Comparison of ENCODE assay signal across 1 cellular context in genomic region chr1:40944841-40945430, GRCh38.
TF ChIP-seq lines count a peak whose summit lies in the region.

No MANE protein-coding gene starts in this region.

TF ChIP-seq in HepG2, 621 proteins besides CTCF, POLR2A, EP300 and RAD21 (continued from another document and continues in another):
- TF ChIP-seq RERE (CRISPR knock-in tag; IDR thresholded peaks at IDR 0.05; ENCODE audit: low read depth) (no peak), SMYD3 (CRISPR knock-in tag; IDR thresholded peaks at IDR 0.05) (no peak), ZSCAN22 (CRISPR knock-in tag; IDR thresholded peaks at IDR 0.05) (no peak), ZNF792 (CRISPR knock-in tag; IDR thresholded peaks at IDR 0.05) (peak; percentile 34; the same call in 1 of the 2 replicates), ZNF614 (CRISPR knock-in tag; IDR thresholded peaks at IDR 0.05; ENCODE audit: borderline replicate concordance) (0 out of 2 replicates have a peak, but pooled peaks have one; percentile 36), ATF3 (CRISPR knock-in tag; IDR thresholded peaks at IDR 0.05) (no peak), ZNF484 (CRISPR knock-in tag; IDR thresholded peaks at IDR 0.05; ENCODE audit: borderline replicate concordance, low read depth) (no peak), HCFC1 (IDR thresholded peaks at IDR 0.05; ENCODE audit: low read depth, low read length) (no peak), ZNF513 (CRISPR knock-in tag; conservative IDR thresholded peaks at IDR 0.05) (no peak), PAXIP1 (CRISPR knock-in tag; conservative IDR thresholded peaks at IDR 0.05) (peak; percentile 51), ZNF124 (CRISPR knock-in tag; IDR thresholded peaks at IDR 0.05) (no peak), ZNF619 (CRISPR knock-in tag; IDR thresholded peaks at IDR 0.05) (no peak), ATM (IDR thresholded peaks at IDR 0.05; ENCODE audit: borderline replicate concordance) (no peak), ZNF629 (CRISPR knock-in tag; conservative IDR thresholded peaks at IDR 0.05) (no peak), ZNF276 (CRISPR knock-in tag; IDR thresholded peaks at IDR 0.05; ENCODE audit: low read depth) (no peak), ZNF235 (CRISPR knock-in tag; IDR thresholded peaks at IDR 0.05; ENCODE audit: borderline replicate concordance) (no peak), ZNF879 (CRISPR knock-in tag; IDR thresholded peaks at IDR 0.05) (no peak), MYC (CRISPR knock-in tag; IDR thresholded peaks at IDR 0.05; ENCODE audit: borderline replicate concordance) (no peak), FIP1L1 (IDR thresholded peaks at IDR 0.05; ENCODE audit: borderline replicate concordance, insufficient read depth, low read depth, low read length) (no peak), SSRP1 (CRISPR knock-in tag; IDR thresholded peaks at IDR 0.05) (no peak), MLX (CRISPR knock-in tag; IDR thresholded peaks at IDR 0.05) (no peak), ZNF468 (CRISPR knock-in tag; IDR thresholded peaks at IDR 0.05) (no peak), ZHX1 (CRISPR knock-in tag; IDR thresholded peaks at IDR 0.05; ENCODE audit: low read depth) (no peak), RXRA (CRISPR knock-in tag; IDR thresholded peaks at IDR 0.05) (peak; percentile 23; the same call in 1 of the 2 replicates), FLYWCH1 (CRISPR knock-in tag; IDR thresholded peaks at IDR 0.05) (no peak), RFXANK (CRISPR knock-in tag; IDR thresholded peaks at IDR 0.05) (no peak), BCLAF1 (IDR thresholded peaks at IDR 0.05) (no peak), ZMAT3 (CRISPR knock-in tag; conservative IDR thresholded peaks at IDR 0.05) (0 out of 2 replicates have a peak, but pooled peaks have one; percentile 25), ZNF160 (CRISPR knock-in tag; IDR thresholded peaks at IDR 0.05) (no peak), SNAPC5 (CRISPR knock-in tag; IDR thresholded peaks at IDR 0.05; ENCODE audit: borderline replicate concordance) (no peak), GABPA (IDR thresholded peaks at IDR 0.05; ENCODE audit: low read depth, low read length) (no peak), GABPA (CRISPR knock-in tag; IDR thresholded peaks at IDR 0.05; ENCODE audit: low read depth) (no peak), HOXD1 (CRISPR knock-in tag; IDR thresholded peaks at IDR 0.05) (no peak), ZNF337 (CRISPR knock-in tag; IDR thresholded peaks at IDR 0.05; ENCODE audit: borderline replicate concordance, low read depth) (no peak), ZSCAN12 (CRISPR knock-in tag; IDR thresholded peaks at IDR 0.05) (no peak)
